ENCODE assay signal across 12 cellular contexts in the genomic region with DNA sequence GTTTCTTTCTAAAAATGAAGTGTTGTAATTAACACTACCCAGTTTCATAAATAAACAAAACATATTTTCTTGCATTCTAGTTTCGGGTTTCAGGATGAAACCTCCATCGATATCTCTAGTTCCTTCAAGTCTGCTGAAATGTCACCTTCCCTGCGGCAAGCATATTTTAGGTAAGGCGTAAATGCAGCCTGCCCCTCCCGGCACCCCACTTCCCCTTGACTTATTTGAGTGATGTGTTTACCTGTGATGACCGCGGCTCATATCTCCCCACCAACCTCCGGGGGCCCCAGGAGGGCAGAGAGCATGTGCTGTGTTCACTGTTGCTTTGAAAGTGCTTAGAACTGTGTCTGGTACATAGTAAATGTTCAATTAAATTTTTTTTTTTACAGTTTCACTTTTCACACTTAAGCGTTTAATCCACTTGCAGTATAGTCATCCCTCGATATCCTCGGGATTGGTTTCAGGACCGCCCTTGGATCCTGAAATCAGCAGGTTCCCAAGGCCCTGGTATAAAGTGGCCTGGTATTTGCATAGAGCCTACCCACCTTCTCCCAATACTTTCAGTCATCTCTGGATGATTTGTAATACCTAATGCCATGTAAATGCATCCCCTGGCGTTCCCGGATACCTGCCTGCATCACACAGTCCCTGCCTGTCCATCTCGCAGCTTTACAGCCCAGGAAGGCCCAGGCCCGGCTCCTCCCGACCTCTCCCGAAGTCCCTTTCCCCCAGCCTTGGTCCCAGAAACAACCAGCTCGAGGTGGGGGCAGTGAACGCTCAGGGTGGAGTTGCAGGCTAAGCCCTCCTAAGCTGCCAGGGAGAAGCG. TPM values are rescaled to one million over a fixed set of nuclear protein-coding genes. Genes with fewer than 3 reads are reported as not detected.
DNase-seq lines count a peak whose midpoint lies in the region; ATAC-seq, FAIRE-seq and TF ChIP-seq lines count a peak whose summit lies in the region.
"Had no signal": no experiment of that assay in that cellular context is flagged by ENCODE, and none has a peak within 500 bp of the region (broad histone marks: within the 10 kb centered on the region; RNA-seq: fewer than 3 reads in every experiment).

No MANE protein-coding gene starts in this region.

- H3K4me1 Mint-ChIP-seq in activated naive CD8-positive, alpha-beta T cell treated with anti-CD3 and anti-CD28 coated beads, Interleukin-2, amount 50 U/mL, for 24 hours = peaks cover 40% of the 10 kb centered on the region

- no peaks in the 10 kb centered on the region for H3F3A ChIP-seq in smooth muscle cell (ENCODE audit: low read depth)

- H3K79me2 ChIP-seq in smooth muscle cell (ENCODE audit: low read depth) = no peaks in the 10 kb centered on the region

- H3K36me3 Mint-ChIP-seq in activated naive CD8-positive, alpha-beta T cell treated with anti-CD3 and anti-CD28 coated beads, Interleukin-2, amount 50 U/mL, for 24 hours (ENCODE audit: low read depth) = no peaks in the 10 kb centered on the region

- peak; percentile 87 for FAIRE-seq in GM12892 (lab: Jason Lieb, UNC)

- peak; percentile 69 for ATAC-seq in GM19452 (IDR thresholded peaks at IDR 0.05; ENCODE audit: unreplicated experiment)
- ATAC-seq in HG03066 (IDR thresholded peaks at IDR 0.05; ENCODE audit: low read depth, unreplicated experiment) = peak; percentile 77
- no peak for ATAC-seq in activated naive CD8-positive, alpha-beta T cell treated with anti-CD3 and anti-CD28 coated beads, Interleukin-2, amount 50 U/mL, for 24 hours
- ATAC-seq: sciatic nerve had no signal

- H3K4me3 Mint-ChIP-seq in activated naive CD8-positive, alpha-beta T cell treated with anti-CD3 and anti-CD28 coated beads, Interleukin-2, amount 50 U/mL, for 24 hours = no peak overlapping the region
- H3K4me3 Mint-ChIP-seq: dendritic cell treated with granulocyte-macrophage colony-stimulating factor and Interleukin-4, amounts not matched to agents 40 ng/mL and 50 ng/mL, for 4 days had no signal

- TF ChIP-seq POLR2A in GM12892 (IDR thresholded peaks at IDR 0.05; ENCODE audit: low read depth, low read length) = no peak

- no peak overlapping the region for H2AFZ ChIP-seq in smooth muscle cell (ENCODE audit: low read depth)

- peak overlapping the region; percentile 48 for H3K27ac Mint-ChIP-seq in activated naive CD8-positive, alpha-beta T cell treated with anti-CD3 and anti-CD28 coated beads, Interleukin-2, amount 50 U/mL, for 24 hours
- H3K27ac Mint-ChIP-seq: dendritic cell treated with granulocyte-macrophage colony-stimulating factor and Interleukin-4, amounts not matched to agents 40 ng/mL and 50 ng/mL, for 4 days had no signal

- H3K27me3 Mint-ChIP-seq in activated naive CD8-positive, alpha-beta T cell treated with anti-CD3 and anti-CD28 coated beads, Interleukin-2, amount 50 U/mL, for 24 hours = no peaks in the 10 kb centered on the region

- peaks cover 9% of the 10 kb centered on the region for H3K4me1 ChIP-seq in smooth muscle cell (ENCODE audit: low read depth)

- DNase-seq in GM12892 (ENCODE audit: insufficient read length) (peak; percentile 85), smooth muscle cell (lab: John Stamatoyannopoulos, UW; ENCODE audit: unreplicated experiment) (no peak), NCI-H748 treated with DMSO at 0.1 percent for 48 hours (lab: John Stamatoyannopoulos, UW) (no peak), GM03348 (ENCODE audit: low spot score) (no peak), NCI-H146 treated with DMSO at 0.1 percent for 48 hours (lab: John Stamatoyannopoulos, UW; ENCODE audit: unreplicated experiment) (no peak)
- no peak for DNase-seq in activated naive CD8-positive, alpha-beta T cell treated with anti-CD3 and anti-CD28 coated beads, Interleukin-2, amount 50 U/mL, for 24 hours
- DNase-seq: DND-41 had no signal

- no peaks in the 10 kb centered on the region for H3K9me3 Mint-ChIP-seq in activated naive CD8-positive, alpha-beta T cell treated with anti-CD3 and anti-CD28 coated beads, Interleukin-2, amount 50 U/mL, for 24 hours
- H3K9me3 Mint-ChIP-seq: dendritic cell treated with granulocyte-macrophage colony-stimulating factor and Interleukin-4, amounts not matched to agents 40 ng/mL and 50 ng/mL, for 4 days had no signal

- TF ChIP-seq CTCF in smooth muscle cell (IDR thresholded peaks at IDR 0.05; ENCODE audit: borderline replicate concordance, insufficient read depth, poor library complexity, severe bottlenecking) = no peak

- no peak overlapping the region for H3K9ac ChIP-seq in smooth muscle cell (ENCODE audit: low read depth)

- H3K36me3 ChIP-seq in smooth muscle cell (ENCODE audit: low read depth) = no peaks in the 10 kb centered on the region
- H3K36me3 ChIP-seq: suprapubic skin had no signal

- H3K27me3 ChIP-seq in smooth muscle cell (ENCODE audit: low read depth) = no peaks in the 10 kb centered on the region

- no peak overlapping the region for H3K4me3 ChIP-seq in smooth muscle cell
- H3K4me3 ChIP-seq: suprapubic skin had no signal

- 90% methylated on average over 21 of the region's 21 CpGs for WGBS in smooth muscle cell (ENCODE audit: low lambda C conversion rate)

- no peaks in the 10 kb centered on the region for H3K9me3 ChIP-seq in smooth muscle cell (replicated peaks; ENCODE audit: low read depth)
- H3K9me3 ChIP-seq: suprapubic skin had no signal

- H4K20me1 ChIP-seq in smooth muscle cell (ENCODE audit: low read depth) = no peaks in the 10 kb centered on the region

- H3K4me2 ChIP-seq in smooth muscle cell = no peak overlapping the region

- no peak overlapping the region for H3K27ac ChIP-seq in smooth muscle cell (ENCODE audit: low read depth)
- H3K27ac ChIP-seq: suprapubic skin had no signal

RNA-seq across cellular contexts. Expression of a gene that starts 40.2 kb away (rescaled TPM):
- 3.1 TPM for polyA plus RNA-seq in GM12892 (2012; ENCODE audit: missing spikeins)
- total RNA-seq in smooth muscle cell = 2.3 and 7.9 TPM in 2 replicates
- 17.6 and 31.4 TPM in 2 replicates for polyA plus RNA-seq in smooth muscle cell
